Comparison of ENCODE assay signal across 8 cellular contexts in genomic region chr15:64070965-64071851, GRCh38. TPM values are rescaled to one million over a fixed set of nuclear protein-coding genes. Genes with fewer than 3 reads are reported as not detected.
DNase-seq lines count a peak whose midpoint lies in the region; ATAC-seq and TF ChIP-seq lines count a peak whose summit lies in the region.

No MANE protein-coding gene starts in this region.

- H3K9me3 ChIP-seq in CD8-positive, alpha-beta T cell (ENCODE audit: low read length): no peaks in the 10 kb centered on the region
- H3K9me3 ChIP-seq in gastroesophageal sphincter: no peaks in the 10 kb centered on the region
- no peaks in the 10 kb centered on the region for H3K9me3 ChIP-seq in psoas muscle

- H3K36me3 Mint-ChIP-seq in CD8-positive, alpha-beta T cell: peaks cover 34% of the 10 kb centered on the region
- H3K36me3 Mint-ChIP-seq in activated CD4-positive, alpha-beta memory T cell treated with anti-CD3 and anti-CD28 coated beads, Interleukin-2, amount 10 ng/mL, durations not matched to agents 7 days and 5 days (ENCODE audit: low read depth): peaks cover 28% of the 10 kb centered on the region
- peaks cover 20% of the 10 kb centered on the region for H3K36me3 Mint-ChIP-seq in activated CD8-positive, alpha-beta memory T cell treated with anti-CD3 and anti-CD28 coated beads, Interleukin-2, amount 10 ng/mL, durations not matched to agents 7 days and 5 days

- peak overlapping the region; percentile 61 for H3K27ac Mint-ChIP-seq in CD8-positive, alpha-beta T cell
- H3K27ac Mint-ChIP-seq in activated CD4-positive, alpha-beta memory T cell treated with anti-CD3 and anti-CD28 coated beads, Interleukin-2, amount 10 ng/mL, durations not matched to agents 7 days and 5 days: no peak overlapping the region
- H3K27ac Mint-ChIP-seq in activated CD8-positive, alpha-beta memory T cell treated with anti-CD3 and anti-CD28 coated beads, Interleukin-2, amount 10 ng/mL, durations not matched to agents 7 days and 5 days: no peak overlapping the region

- no peak for DNase-seq in CD8-positive, alpha-beta T cell
- peak; percentile 95 for DNase-seq in SK-MEL-5 (ENCODE audit: low read depth, low spot score)
- peak; percentile 61 to 84 for DNase-seq in psoas muscle
- DNase-seq in activated CD4-positive, alpha-beta memory T cell treated with anti-CD3 and anti-CD28 coated beads, Interleukin-2, amount 10 ng/mL, durations not matched to agents 7 days and 5 days: no peak
- no peak for DNase-seq in activated CD8-positive, alpha-beta memory T cell treated with anti-CD3 and anti-CD28 coated beads, Interleukin-2, amount 10 ng/mL, durations not matched to agents 7 days and 5 days
- DNase-seq in activated effector memory CD4-positive, alpha-beta T cell treated with anti-CD3 and anti-CD28 coated beads, Interleukin-2, amount 50 U/mL, for 16 hours: no peak
- no peak for DNase-seq in SIG-M5 treated with dmso at 0.1 percent for 504 hours (lab: John Stamatoyannopoulos, UW; ENCODE audit: unreplicated experiment)

- H3K4me3 Mint-ChIP-seq in CD8-positive, alpha-beta T cell: no peak overlapping the region
- no peak overlapping the region for H3K4me3 Mint-ChIP-seq in activated CD4-positive, alpha-beta memory T cell treated with anti-CD3 and anti-CD28 coated beads, Interleukin-2, amount 10 ng/mL, durations not matched to agents 7 days and 5 days
- H3K4me3 Mint-ChIP-seq in activated CD8-positive, alpha-beta memory T cell treated with anti-CD3 and anti-CD28 coated beads, Interleukin-2, amount 10 ng/mL, durations not matched to agents 7 days and 5 days: no peak overlapping the region

- intact Hi-C loops in CD8-positive, alpha-beta T cell (cut with DNase I, micrococcal nuclease): no loop called here
- intact Hi-C loops in psoas muscle (cut with DNase I): no loop called here

- H3K4me1 ChIP-seq in CD8-positive, alpha-beta T cell (ENCODE audit: insufficient read depth, low read length): no peaks in the 10 kb centered on the region
- H3K4me1 ChIP-seq in gastroesophageal sphincter: peaks cover 0 to 35% (median 0%) of the 10 kb centered on the region in 3 donors
- H3K4me1 ChIP-seq in psoas muscle: peaks cover 29% of the 10 kb centered on the region

- no peaks in the 10 kb centered on the region for H3K9me3 Mint-ChIP-seq in CD8-positive, alpha-beta T cell
- H3K9me3 Mint-ChIP-seq in activated CD4-positive, alpha-beta memory T cell treated with anti-CD3 and anti-CD28 coated beads, Interleukin-2, amount 10 ng/mL, durations not matched to agents 7 days and 5 days: no peaks in the 10 kb centered on the region
- no peaks in the 10 kb centered on the region for H3K9me3 Mint-ChIP-seq in activated CD8-positive, alpha-beta memory T cell treated with anti-CD3 and anti-CD28 coated beads, Interleukin-2, amount 10 ng/mL, durations not matched to agents 7 days and 5 days (ENCODE audit: low read depth)

- H3K4me3 ChIP-seq in CD8-positive, alpha-beta T cell (ENCODE audit: low read depth, low read length): no peak overlapping the region
- no peak overlapping the region for H3K4me3 ChIP-seq in gastroesophageal sphincter
- peak overlapping the region; percentile 21 for H3K4me3 ChIP-seq in psoas muscle

- H3K36me3 ChIP-seq in CD8-positive, alpha-beta T cell (ENCODE audit: insufficient read depth, low read length): peaks cover 4% of the 10 kb centered on the region
- H3K36me3 ChIP-seq in gastroesophageal sphincter (peaks cover 0 to 36% of the 10 kb centered on the region in 2 donors), psoas muscle (ENCODE audit: insufficient read depth in 1 of 2, low read depth in 1 of 2) (peaks cover 0 to 28% of the 10 kb centered on the region in 2 donors)

- no peak for ATAC-seq in CD8-positive, alpha-beta T cell
- peak; percentile 85 for ATAC-seq in gastroesophageal sphincter
- peak; percentile 92 to 96 (median 94) for ATAC-seq in psoas muscle
- ATAC-seq in activated CD8-positive, alpha-beta memory T cell treated with anti-CD3 and anti-CD28 coated beads, Interleukin-2, amount 10 ng/mL, durations not matched to agents 7 days and 5 days: no peak

- TF ChIP-seq POLR2A in gastroesophageal sphincter (IDR thresholded peaks at IDR 0.05): no peak

- H3K27ac ChIP-seq in CD8-positive, alpha-beta T cell (ENCODE audit: low read depth, low read length): no peak overlapping the region
- H3K27ac ChIP-seq in gastroesophageal sphincter (peak overlapping the region; percentile 11 to 73 (median 62)), psoas muscle (peak overlapping the region; percentile 91)

- no peak for TF ChIP-seq EP300 in gastroesophageal sphincter (IDR thresholded peaks at IDR 0.05)

- peaks cover 8% of the 10 kb centered on the region for H3K4me1 Mint-ChIP-seq in CD8-positive, alpha-beta T cell (ENCODE audit: low read depth)
- peaks cover 18% of the 10 kb centered on the region for H3K4me1 Mint-ChIP-seq in activated CD4-positive, alpha-beta memory T cell treated with anti-CD3 and anti-CD28 coated beads, Interleukin-2, amount 10 ng/mL, durations not matched to agents 7 days and 5 days
- peaks cover 25% of the 10 kb centered on the region for H3K4me1 Mint-ChIP-seq in activated CD8-positive, alpha-beta memory T cell treated with anti-CD3 and anti-CD28 coated beads, Interleukin-2, amount 10 ng/mL, durations not matched to agents 7 days and 5 days

- CTCF ChIA-PET in CD8-positive, alpha-beta T cell (lab: Charles Lee): interaction anchor here (1.0 to 7.3 kb wide), 8 partner anchors 12 to 605 kb away, joined by 3 to 96 read pairs (median 3); no protein-coding TSS in a partner anchor
- CTCF ChIA-PET in activated CD4-positive, alpha-beta memory T cell treated with anti-CD3 and anti-CD28 coated beads, Interleukin-2, amount 10 ng/mL, durations not matched to agents 7 days and 5 days (lab: Charles Lee): interaction anchor here (0.7 to 2.4 kb wide), 5 partner anchors 22 to 461 kb away, joined by 3 to 5 read pairs (median 3); partner anchors contain the start of genes CIAO2A and DAPK2
- CTCF ChIA-PET in activated CD8-positive, alpha-beta memory T cell treated with anti-CD3 and anti-CD28 coated beads, Interleukin-2, amount 10 ng/mL, durations not matched to agents 7 days and 5 days (lab: Charles Lee): interaction anchor here (1.1 to 12.1 kb wide), 8 partner anchors 8 to 462 kb away, joined by 4 to 151 read pairs (median 6); partner anchors contain the start of gene DAPK2

- WGBS in gastroesophageal sphincter (ENCODE audit: low coverage in 1 of 2), 2 donors: 26 to 37% methylated on average over 3 to 4 of the region's 8 CpGs
- WGBS in psoas muscle, 3 donors: 29 to 46% (median 29%) methylated on average over 8 of the region's 8 CpGs

- H3K27me3 Mint-ChIP-seq in CD8-positive, alpha-beta T cell (ENCODE audit: low read depth): no peaks in the 10 kb centered on the region
- H3K27me3 Mint-ChIP-seq in activated CD4-positive, alpha-beta memory T cell treated with anti-CD3 and anti-CD28 coated beads, Interleukin-2, amount 10 ng/mL, durations not matched to agents 7 days and 5 days: no peaks in the 10 kb centered on the region
- H3K27me3 Mint-ChIP-seq in activated CD8-positive, alpha-beta memory T cell treated with anti-CD3 and anti-CD28 coated beads, Interleukin-2, amount 10 ng/mL, durations not matched to agents 7 days and 5 days: no peaks in the 10 kb centered on the region

- no peak for TF ChIP-seq CTCF in CD8-positive, alpha-beta T cell (IDR thresholded peaks at IDR 0.05)
- TF ChIP-seq CTCF in gastroesophageal sphincter (IDR thresholded peaks at IDR 0.05) (no peak), psoas muscle (IDR thresholded peaks at IDR 0.05) (no peak)

- in situ Hi-C loops in SK-MEL-5 (cut with HindIII; ENCODE audit: low pct_unique_long_range_greater_than_20kb, low sequenced_read_pairs): no loop called here

- H3K27me3 ChIP-seq in CD8-positive, alpha-beta T cell (ENCODE audit: insufficient read depth, low read length): no peaks in the 10 kb centered on the region
- no peaks in the 10 kb centered on the region for H3K27me3 ChIP-seq in gastroesophageal sphincter
- no peaks in the 10 kb centered on the region for H3K27me3 ChIP-seq in psoas muscle (ENCODE audit: insufficient read depth in 3 of 3, low read length in 2 of 3)

- POLR2A ChIA-PET in CD8-positive, alpha-beta T cell (lab: Charles Lee): no interaction called here
- POLR2A ChIA-PET in activated CD4-positive, alpha-beta memory T cell treated with anti-CD3 and anti-CD28 coated beads, Interleukin-2, amount 10 ng/mL, durations not matched to agents 7 days and 5 days (lab: Charles Lee): interaction anchor here (1.1 to 1.4 kb wide), 2 partner anchors 18 to 319 kb away, joined by 3 to 5 read pairs; no protein-coding TSS in a partner anchor

RNA-seq across cellular contexts. Expression of gene CIAO2A, which starts 22.4 kb away (rescaled TPM):
- total RNA-seq in CD8-positive, alpha-beta T cell: 10 to 100 TPM; 12.4 to 12.7 TPM
- total RNA-seq in SK-MEL-5 (2014; rRNA removed; shearing (Covaris generic)): 291 and 314 TPM in 2 replicates
- 197 and 253 TPM in 2 replicates for polyA plus RNA-seq in SK-MEL-5 (2015; cell fraction: cytosol; rRNA removed)
- polyA plus RNA-seq in SK-MEL-5 (2015; cell fraction: nucleus; rRNA removed): 56.5 and 82.1 TPM in 2 replicates
- total RNA-seq in gastroesophageal sphincter: 10 to 100 TPM; 11.7 to 34.0 (median 27.8) TPM
- 10 to 100 TPM; 24.0 to 80.8 (median 34.5) TPM for total RNA-seq in psoas muscle
- 100 to 1,000 TPM in 1 of 3 donors, 10 to 100 TPM in 2; 73.5 to 109 (median 79.2) TPM for polyA plus RNA-seq in psoas muscle
- total RNA-seq in activated CD4-positive, alpha-beta memory T cell treated with anti-CD3 and anti-CD28 coated beads, Interleukin-2, amount 10 ng/mL, durations not matched to agents 7 days and 5 days: 10 to 100 TPM; 74.4 to 85.0 TPM
- 10 to 100 TPM; 66.4 to 80.2 TPM for total RNA-seq in activated CD8-positive, alpha-beta memory T cell treated with anti-CD3 and anti-CD28 coated beads, Interleukin-2, amount 10 ng/mL, durations not matched to agents 7 days and 5 days

RNA-seq across cellular contexts. Expression of gene SNX1, which starts 24.6 kb away (rescaled TPM):
- 10 to 100 TPM; 61.0 to 65.8 TPM for total RNA-seq in CD8-positive, alpha-beta T cell
- 75.5 and 94.4 TPM in 2 replicates for total RNA-seq in SK-MEL-5 (2014; rRNA removed; shearing (Covaris generic))
- 236 and 282 TPM in 2 replicates for polyA plus RNA-seq in SK-MEL-5 (2015; cell fraction: cytosol; rRNA removed)
- 256 and 261 TPM in 2 replicates for polyA plus RNA-seq in SK-MEL-5 (2015; cell fraction: nucleus; rRNA removed)
- total RNA-seq in gastroesophageal sphincter: 100 to 1,000 TPM in 1 of 4 donors, 10 to 100 TPM in 3; 67.9 to 103 (median 87.8) TPM
- total RNA-seq in psoas muscle: 100 to 1,000 TPM in 1 of 4 donors, 10 to 100 TPM in 3; 36.4 to 102 (median 49.3) TPM
- 10 to 100 TPM; 59.6 to 64.4 (median 63.2) TPM for polyA plus RNA-seq in psoas muscle
- 100 to 1,000 TPM; 115 to 129 TPM for total RNA-seq in activated CD4-positive, alpha-beta memory T cell treated with anti-CD3 and anti-CD28 coated beads, Interleukin-2, amount 10 ng/mL, durations not matched to agents 7 days and 5 days
- 100 to 1,000 TPM; 108 to 114 TPM for total RNA-seq in activated CD8-positive, alpha-beta memory T cell treated with anti-CD3 and anti-CD28 coated beads, Interleukin-2, amount 10 ng/mL, durations not matched to agents 7 days and 5 days

RNA-seq across cellular contexts. Expression of gene DAPK2, which starts 24.9 kb away (rescaled TPM):
- 1 to 10 TPM; 3.3 to 5.2 TPM for total RNA-seq in CD8-positive, alpha-beta T cell
- 0.69 and 2.3 TPM in 2 replicates for total RNA-seq in SK-MEL-5 (2014; rRNA removed; shearing (Covaris generic))
- 0.47 and 2.1 TPM in 2 replicates for polyA plus RNA-seq in SK-MEL-5 (2015; cell fraction: cytosol; rRNA removed)
- 0.41 and 2.2 TPM in 2 replicates for polyA plus RNA-seq in SK-MEL-5 (2015; cell fraction: nucleus; rRNA removed)
- total RNA-seq in gastroesophageal sphincter (1 to 10 TPM; 2.0 to 9.5 (median 6.4) TPM), psoas muscle (10 to 100 TPM; 44.3 to 65.6 (median 54.6) TPM)
- 10 to 100 TPM in 2 of 3 donors, 1 to 10 TPM in 1; 3.7 to 41.1 (median 13.4) TPM for polyA plus RNA-seq in psoas muscle
- total RNA-seq in activated CD4-positive, alpha-beta memory T cell treated with anti-CD3 and anti-CD28 coated beads, Interleukin-2, amount 10 ng/mL, durations not matched to agents 7 days and 5 days: 1 to 10 TPM; 3.2 to 3.7 TPM
- total RNA-seq in activated CD8-positive, alpha-beta memory T cell treated with anti-CD3 and anti-CD28 coated beads, Interleukin-2, amount 10 ng/mL, durations not matched to agents 7 days and 5 days: 10 to 100 TPM; 14.1 to 15.0 TPM

Comparison
In these comparisons a context has a peak if more than half of its experiments do, and no peak if none do; other contexts are left out.
1. ATAC-seq: peak in gastroesophageal sphincter (single experiment) and psoas muscle (4 of 4); none in CD8-positive, alpha-beta T cell (single experiment) and activated CD8-positive, alpha-beta memory T cell treated with anti-CD3 and anti-CD28 coated beads, Interleukin-2, amount 10 ng/mL, durations not matched to agents 7 days and 5 days (single experiment).
2. DNase-seq: peak in SK-MEL-5 (single experiment) and psoas muscle (2 of 2); none in CD8-positive, alpha-beta T cell (0 of 7), activated CD4-positive, alpha-beta memory T cell treated with anti-CD3 and anti-CD28 coated beads, Interleukin-2, amount 10 ng/mL, durations not matched to agents 7 days and 5 days (single experiment), activated CD8-positive, alpha-beta memory T cell treated with anti-CD3 and anti-CD28 coated beads, Interleukin-2, amount 10 ng/mL, durations not matched to agents 7 days and 5 days (single experiment), activated effector memory CD4-positive, alpha-beta T cell treated with anti-CD3 and anti-CD28 coated beads, Interleukin-2, amount 50 U/mL, for 16 hours (single experiment) and SIG-M5 treated with dmso at 0.1 percent for 504 hours (single experiment).